Comparison of ENCODE assay signal across 21 cellular contexts in the genomic region with DNA sequence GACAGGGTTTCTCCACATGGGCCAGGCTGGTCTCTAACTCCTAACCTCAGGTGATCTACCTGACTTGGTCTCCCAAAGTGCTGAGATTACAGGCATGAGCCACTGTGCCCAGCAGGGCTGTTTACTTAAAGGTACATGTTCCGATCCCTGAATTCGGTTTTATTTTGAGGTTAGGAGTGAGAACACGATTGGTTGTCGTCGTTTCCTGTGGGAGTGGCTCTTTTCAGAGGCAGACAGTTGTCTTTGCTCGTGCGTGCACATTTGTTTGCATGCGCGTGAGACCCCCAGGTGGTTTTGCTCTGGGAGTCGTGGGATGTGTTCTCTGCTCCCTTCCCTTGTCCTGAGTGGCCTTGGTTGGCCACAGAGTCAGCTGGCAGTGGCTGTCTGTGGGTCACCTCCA.
DNase-seq lines count a peak whose midpoint lies in the region; ATAC-seq and TF ChIP-seq lines count a peak whose summit lies in the region.
"Had no signal": no experiment of that assay in that cellular context is flagged by ENCODE, and none has a peak within 500 bp of the region (broad histone marks: within the 10 kb centered on the region; RNA-seq: fewer than 3 reads in every experiment).

No MANE protein-coding gene starts in this region.

- H2BK12ac ChIP-seq in trophoblast cell (ENCODE audit: low read length) = no peak overlapping the region

- TF ChIP-seq RAD21 in IMR-90 (IDR thresholded peaks at IDR 0.05; ENCODE audit: low read length) = no peak

- H3K4me1 ChIP-seq in IMR-90 (ENCODE audit: control insufficient read depth, insufficient read depth, low read length) (peaks cover 42% of the 10 kb centered on the region), trophoblast cell (ENCODE audit: control insufficient read depth in 1 of 2, insufficient read depth in 2 of 2, low read length in 2 of 2) (peaks cover 14 to 21% of the 10 kb centered on the region in 2 experiments)

- no peak overlapping the region for H3K4me3 ChIP-seq in IMR-90 (ENCODE audit: insufficient read depth, low read depth, low read length)
- no peak overlapping the region for H3K4me3 ChIP-seq in trophoblast cell (ENCODE audit: low read depth, low read length)
- H3K4me3 ChIP-seq: esophagus squamous epithelium, GM23338, K562 had no signal

- H2BK120ac ChIP-seq in IMR-90 (ENCODE audit: low read depth, low read length) = no peak overlapping the region
- no peak overlapping the region for H2BK120ac ChIP-seq in trophoblast cell (ENCODE audit: insufficient read depth, low read length, poor library complexity)

- H3K4ac ChIP-seq in IMR-90 (ENCODE audit: low read depth, low read length) (no peak overlapping the region), trophoblast cell (ENCODE audit: low read depth, low read length) (peak overlapping the region; percentile 57)

- H2BK5ac ChIP-seq in IMR-90 (ENCODE audit: low read depth, low read length, poor library complexity, severe bottlenecking) (no peak overlapping the region), trophoblast cell (ENCODE audit: low read depth, low read length, poor library complexity) (no peak overlapping the region)

- H3K36me3 Mint-ChIP-seq in activated T-cell treated with anti-CD3 and anti-CD28 coated beads, Interleukin-2, amount 50 U/mL, for 4 hours (ENCODE audit: insufficient read depth) = peaks cover 2% of the 10 kb centered on the region
- peaks cover 9% of the 10 kb centered on the region for H3K36me3 Mint-ChIP-seq in activated naive CD8-positive, alpha-beta T cell treated with anti-CD3 and anti-CD28 coated beads for 36 hours

- ATAC-seq in activated T-cell treated with anti-CD3 and anti-CD28 coated beads, Interleukin-2, amount 50 U/mL, for 4 hours = no peak
- no peak for ATAC-seq in IMR-90 (ENCODE audit: low read depth)
- ATAC-seq in HG03439 (IDR thresholded peaks at IDR 0.05; ENCODE audit: unreplicated experiment) = no peak
- ATAC-seq: GM23338, K562 had no signal

- H2AK9ac ChIP-seq in IMR-90 (replicated peaks; ENCODE audit: low read depth, low read length, poor library complexity) = peak overlapping the region; percentile 70

- dilution Hi-C loops in IMR-90 (cut with HindIII; ENCODE audit: low sequenced_read_pairs, unreplicated experiment) = no loop called here

- H2AFZ ChIP-seq in IMR-90 (replicated peaks; ENCODE audit: low read length, poor library complexity) (no peak overlapping the region), trophoblast cell (ENCODE audit: insufficient read depth, low read length, poor library complexity) (peak overlapping the region; percentile 2)
- H2AFZ ChIP-seq: GM23338 had no signal

- H3K36me3 ChIP-seq in IMR-90 (ENCODE audit: control insufficient read depth, insufficient read depth, low read length) (no peaks in the 10 kb centered on the region), trophoblast cell (ENCODE audit: control insufficient read depth in 1 of 2, insufficient read depth in 2 of 2, low read length in 2 of 2) (peaks cover 5 to 9% of the 10 kb centered on the region in 2 experiments)
- H3K36me3 ChIP-seq: esophagus squamous epithelium had no signal

- H3K27me3 ChIP-seq in IMR-90 (ENCODE audit: control insufficient read depth, insufficient read depth, low read length) = no peaks in the 10 kb centered on the region
- no peaks in the 10 kb centered on the region for H3K27me3 ChIP-seq in trophoblast cell (ENCODE audit: insufficient read depth, low read length)
- H3K27me3 ChIP-seq: esophagus squamous epithelium had no signal

- no peak overlapping the region for H3K27ac ChIP-seq in IMR-90 (ENCODE audit: insufficient read depth, low read length)
- H3K27ac ChIP-seq in trophoblast cell (ENCODE audit: low read depth, low read length) = no peak overlapping the region

- H3K27me3 Mint-ChIP-seq in activated T-cell treated with anti-CD3 and anti-CD28 coated beads, Interleukin-2, amount 50 U/mL, for 4 hours (ENCODE audit: low read depth) = no peaks in the 10 kb centered on the region
- no peaks in the 10 kb centered on the region for H3K27me3 Mint-ChIP-seq in activated naive CD8-positive, alpha-beta T cell treated with anti-CD3 and anti-CD28 coated beads for 36 hours

- no peak overlapping the region for H2BK15ac ChIP-seq in IMR-90 (ENCODE audit: low read depth, low read length)

- H3K27ac Mint-ChIP-seq in activated naive CD8-positive, alpha-beta T cell treated with anti-CD3 and anti-CD28 coated beads for 36 hours = peak overlapping the region; percentile 50
- H3K27ac Mint-ChIP-seq: GM23338 had no signal

- no peak overlapping the region for H4K12ac ChIP-seq in trophoblast cell (ENCODE audit: low read depth, low read length)

- DNase-seq in activated T-cell treated with anti-CD3 and anti-CD28 coated beads, Interleukin-2, amount 50 U/mL, for 4 hours = no peak
- DNase-seq in activated T-cell treated with anti-CD3 and anti-CD28 coated beads, Interleukin-2, amount 50 U/mL, for 1 hour = no peak
- no peak for DNase-seq in IMR-90
- no peak for DNase-seq in activated naive CD8-positive, alpha-beta T cell treated with anti-CD3 and anti-CD28 coated beads for 36 hours
- no peak for DNase-seq in trophoblast cell
- DNase-seq in LoVo (ENCODE audit: low spot score) = no peak
- DNase-seq in SKM-1 treated with dmso at 0.1 percent for 144 hours (lab: John Stamatoyannopoulos, UW; ENCODE audit: unreplicated experiment) = no peak
- DNase-seq: activated CD8-positive, alpha-beta memory T cell treated with anti-CD3 and anti-CD28 coated beads for 24 hours; activated effector memory CD4-positive, alpha-beta T cell treated with Interleukin-2 at 50 U/mL for 16 hours; aorta; effector memory CD4-positive, alpha-beta T cell; esophagus squamous epithelium; kidney glomerular epithelial cell; NCI-H1694; NCI-H748 treated with DMSO at 0.1 percent for 48 hours; Right ventricle myocardium superior; stimulated activated CD4-positive, alpha-beta T cell treated with anti-CD3 and anti-CD28 coated beads, Interleukin-4, amount 100 ng/mL, for 4 hours; substantia nigra had no signal

- no peak overlapping the region for H3K14ac ChIP-seq in IMR-90 (replicated peaks; ENCODE audit: low read depth, low read length)
- H3K14ac ChIP-seq in trophoblast cell (ENCODE audit: low read length) = no peak overlapping the region

- no peaks in the 10 kb centered on the region for H3K9me3 ChIP-seq in IMR-90 (ENCODE audit: control insufficient read depth, insufficient read depth, low read length)
- H3K9me3 ChIP-seq in trophoblast cell (ENCODE audit: insufficient read depth, low read depth, low read length) = peaks cover 7% of the 10 kb centered on the region
- H3K9me3 ChIP-seq: esophagus squamous epithelium had no signal

- H3K4me3 Mint-ChIP-seq in activated T-cell treated with anti-CD3 and anti-CD28 coated beads, Interleukin-2, amount 50 U/mL, for 4 hours = peak overlapping the region; percentile 19
- H3K4me3 Mint-ChIP-seq in activated naive CD8-positive, alpha-beta T cell treated with anti-CD3 and anti-CD28 coated beads for 36 hours = no peak overlapping the region
- H3K4me3 Mint-ChIP-seq: GM23338 had no signal

- no peak overlapping the region for H3K56ac ChIP-seq in IMR-90 (ENCODE audit: extremely low read depth, insufficient read depth, low read length)

- no peak overlapping the region; the same call in 1 of the 2 replicates for H4K5ac ChIP-seq in IMR-90 (ENCODE audit: low read depth, low read length)

- H3K79me2 ChIP-seq in trophoblast cell (ENCODE audit: control insufficient read depth, insufficient read depth, low read length, poor library complexity) = peaks cover 25% of the 10 kb centered on the region

- peaks cover 26% of the 10 kb centered on the region; the same call in 1 of the 2 replicates for H3K9me1 ChIP-seq in IMR-90 (ENCODE audit: insufficient read depth, low read length)

- H3K18ac ChIP-seq in IMR-90 (ENCODE audit: low read depth, low read length) (no peak overlapping the region), trophoblast cell (ENCODE audit: low read length) (no peak overlapping the region)

- peaks cover 42% of the 10 kb centered on the region for H4K20me1 ChIP-seq in IMR-90 (ENCODE audit: insufficient read depth, low read length)

- BruUV-seq in IMR-90 (replicated peaks; lab: Mats Ljungman, UMichigan) = no TSS peak

- no peak overlapping the region for H4K8ac ChIP-seq in IMR-90 (ENCODE audit: low read depth in 2 of 2, low read length in 2 of 2)
- H4K8ac ChIP-seq in trophoblast cell (ENCODE audit: low read depth, low read length) = no peak overlapping the region

- H3K9me3 Mint-ChIP-seq in activated T-cell treated with anti-CD3 and anti-CD28 coated beads, Interleukin-2, amount 50 U/mL, for 4 hours = no peaks in the 10 kb centered on the region
- H3K9me3 Mint-ChIP-seq in activated naive CD8-positive, alpha-beta T cell treated with anti-CD3 and anti-CD28 coated beads for 36 hours = no peaks in the 10 kb centered on the region
- H3K9me3 Mint-ChIP-seq: GM23338 had no signal

- CTCF ChIA-PET in IMR-90 (lab: Yijun Ruan, JAX) = no interaction called here

- H3K79me1 ChIP-seq in IMR-90 (ENCODE audit: low read depth in 1 of 2, low read length in 2 of 2) (peaks cover 6 to 80% of the 10 kb centered on the region in 2 experiments; a peak in 3 of 4 replicates), trophoblast cell (ENCODE audit: low read length) (no peaks in the 10 kb centered on the region)

- no peak for TF ChIP-seq POLR2A in IMR-90 (IDR thresholded peaks at IDR 0.05; ENCODE audit: low read depth, low read length)

- H3K4me1 Mint-ChIP-seq in activated T-cell treated with anti-CD3 and anti-CD28 coated beads, Interleukin-2, amount 50 U/mL, for 4 hours (ENCODE audit: low read depth) = peaks cover 70% of the 10 kb centered on the region
- H3K4me1 Mint-ChIP-seq in activated naive CD8-positive, alpha-beta T cell treated with anti-CD3 and anti-CD28 coated beads for 36 hours = peaks cover 52% of the 10 kb centered on the region

- intact Hi-C loops in IMR-90 (cut with micrococcal nuclease) = no loop called here

- no peak overlapping the region for H2BK20ac ChIP-seq in IMR-90 (ENCODE audit: low read depth, low read length)

- H4K91ac ChIP-seq in IMR-90 (ENCODE audit: insufficient read depth, low read depth, low read length) = no peak overlapping the region
- no peak overlapping the region for H4K91ac ChIP-seq in trophoblast cell (ENCODE audit: low read depth, low read length)

- H2AK5ac ChIP-seq in IMR-90 (ENCODE audit: low read depth, low read length) = no peak overlapping the region
- no peak overlapping the region for H2AK5ac ChIP-seq in trophoblast cell (ENCODE audit: low read length)

- no peak overlapping the region for H3K9ac ChIP-seq in IMR-90 (ENCODE audit: low read depth, low read length)
- no peak overlapping the region for H3K9ac ChIP-seq in trophoblast cell (ENCODE audit: low read length)

- H3K23ac ChIP-seq in IMR-90 (ENCODE audit: low read depth, low read length) (peak overlapping the region; percentile 11; the same call in 1 of the 2 replicates), trophoblast cell (ENCODE audit: low read length) (no peak overlapping the region)

- in situ Hi-C loops in IMR-90 (cut with MboI; ENCODE audit: low sequenced_read_pairs) = no loop called here

- H3K4me2 ChIP-seq in IMR-90 (ENCODE audit: low read depth, low read length) = no peak overlapping the region
- no peak overlapping the region for H3K4me2 ChIP-seq in trophoblast cell (ENCODE audit: low read length)
- H3K4me2 ChIP-seq: GM23338 had no signal

- POLR2A ChIA-PET in IMR-90 (lab: Charles Lee; ENCODE audit: unreplicated experiment) = no interaction called here

- TF ChIP-seq CTCF in IMR-90 (conservative IDR thresholded peaks at IDR 0.05; ENCODE audit: low read depth, low read length) = no peak

- 90% methylated on average over 7 of the region's 10 CpGs; no CpG with 5 or more reads in 1 of the 2 experiments for WGBS in IMR-90 (ENCODE audit: extremely low coverage in 2 of 2, insufficient read length in 1 of 2), 2 experiments
- WGBS in trophoblast cell (ENCODE audit: extremely low coverage, insufficient coverage, insufficient read length) = no CpG with 5 or more reads among the region's 10 CpGs
